Comparison of ENCODE assay signal across 8 cellular contexts in genomic region chr3:3127432-3128010, GRCh38. TPM values are rescaled to one million over a fixed set of nuclear protein-coding genes. Genes with fewer than 3 reads are reported as not detected.
DNase-seq lines count a peak whose midpoint lies in the region; ATAC-seq and TF ChIP-seq lines count a peak whose summit lies in the region.

No MANE protein-coding gene starts in this region.

- POLR2A ChIA-PET in activated B cell treated with CpG ODN at 0.5 μM for 24 hours (lab: Charles Lee) = no interaction called here

- intact Hi-C loops in activated B cell treated with CpG ODN at 0.5 μM for 24 hours (cut with micrococcal nuclease) = loop anchor here (1.0 to 10.0 kb wide), 5 partner anchors 17 to 1997 kb away; partner anchors contain the start of genes ARL8B and ITPR1

- WGBS in ectodermal cell, 2 experiments = 35 to 38% methylated on average over 20 of the region's 20 CpGs

- H3K27ac ChIP-seq in ectodermal cell (ENCODE audit: insufficient read depth, low read depth, low read length, poor library complexity, severe bottlenecking) = peak overlapping the region; percentile 4

- peak overlapping the region; percentile 78 for H3K4me3 ChIP-seq in GM12865 (ENCODE audit: low read depth, low read length)
- peak overlapping the region; percentile 88 for H3K4me3 ChIP-seq in ectodermal cell (ENCODE audit: insufficient read depth, low read depth, low read length)

- peak overlapping the region; percentile 96 for H3K4me3 Mint-ChIP-seq in activated B cell treated with CpG ODN at 0.5 μM for 24 hours
- peak overlapping the region; percentile 99 for H3K4me3 Mint-ChIP-seq in natural killer cell treated with Interleukin-12 subunit alpha and Interleukin-12 subunit beta and Interleukin-15 and Interleukin-18, amount 100 ng/mL, for 72 hours

- TF ChIP-seq CTCF in GM12865 (IDR thresholded peaks at IDR 0.05; ENCODE audit: insufficient read depth, low read depth, low read length, missing control alignments) = no peak
- no peak for TF ChIP-seq CTCF in activated B cell treated with CpG ODN at 0.5 μM for 24 hours (IDR thresholded peaks at IDR 0.05)

- H3K27me3 Mint-ChIP-seq in activated B cell treated with CpG ODN at 0.5 μM for 24 hours = no peaks in the 10 kb centered on the region
- no peaks in the 10 kb centered on the region for H3K27me3 Mint-ChIP-seq in natural killer cell treated with Interleukin-12 subunit alpha and Interleukin-12 subunit beta and Interleukin-15 and Interleukin-18, amount 100 ng/mL, for 72 hours

- H3K36me3 ChIP-seq in ectodermal cell (ENCODE audit: control insufficient read depth, insufficient read depth, low read length) = peaks cover 21% of the 10 kb centered on the region

- no peaks in the 10 kb centered on the region for H3K9me3 ChIP-seq in ectodermal cell (ENCODE audit: control insufficient read depth, low read length)

- peak; percentile 20 for ATAC-seq in HG03354 (IDR thresholded peaks at IDR 0.05; ENCODE audit: poor library complexity, severe bottlenecking, unreplicated experiment)
- no peak for ATAC-seq in activated B cell treated with CpG ODN at 0.5 μM for 24 hours (ENCODE audit: low read depth)
- ATAC-seq in natural killer cell treated with Interleukin-12 subunit alpha and Interleukin-12 subunit beta and Interleukin-15 and Interleukin-18, amount 100 ng/mL, for 72 hours = peak in 1 of 2 donors; percentile 61
- no peak for ATAC-seq in HG03432 (IDR thresholded peaks at IDR 0.05; ENCODE audit: unreplicated experiment)

- no peaks in the 10 kb centered on the region for H3K4me1 ChIP-seq in ectodermal cell (ENCODE audit: control insufficient read depth, insufficient read depth, low read length)

- peak; percentile 53 for DNase-seq in GM12865 (ENCODE audit: low read depth)
- DNase-seq in activated B cell treated with CpG ODN at 0.5 μM for 24 hours = no peak
- no peak for DNase-seq in natural killer cell treated with Interleukin-12 subunit alpha and Interleukin-12 subunit beta and Interleukin-15 and Interleukin-18, amount 100 ng/mL, for 72 hours (ENCODE audit: low spot score)
- DNase-seq in cortex of kidney (lab: John Stamatoyannopoulos, UW) = no peak
- DNase-seq in NCI-H510A (lab: John Stamatoyannopoulos, UW) = no peak

- H3K4me1 Mint-ChIP-seq in activated B cell treated with CpG ODN at 0.5 μM for 24 hours = peaks cover 28% of the 10 kb centered on the region
- H3K4me1 Mint-ChIP-seq in natural killer cell treated with Interleukin-12 subunit alpha and Interleukin-12 subunit beta and Interleukin-15 and Interleukin-18, amount 100 ng/mL, for 72 hours (ENCODE audit: low read depth in 2 of 2) = peaks cover 29 to 38% of the 10 kb centered on the region in 2 donors

- no peaks in the 10 kb centered on the region for H3K9me3 Mint-ChIP-seq in activated B cell treated with CpG ODN at 0.5 μM for 24 hours
- no peaks in the 10 kb centered on the region for H3K9me3 Mint-ChIP-seq in natural killer cell treated with Interleukin-12 subunit alpha and Interleukin-12 subunit beta and Interleukin-15 and Interleukin-18, amount 100 ng/mL, for 72 hours

- peak overlapping the region; percentile 93 for H3K27ac Mint-ChIP-seq in activated B cell treated with CpG ODN at 0.5 μM for 24 hours
- peak overlapping the region; percentile 99 to 100 for H3K27ac Mint-ChIP-seq in natural killer cell treated with Interleukin-12 subunit alpha and Interleukin-12 subunit beta and Interleukin-15 and Interleukin-18, amount 100 ng/mL, for 72 hours

- H3K27me3 ChIP-seq in ectodermal cell (ENCODE audit: control insufficient read depth, insufficient read depth, low read length, poor library complexity, severe bottlenecking) = no peaks in the 10 kb centered on the region

- H3K36me3 Mint-ChIP-seq in activated B cell treated with CpG ODN at 0.5 μM for 24 hours (ENCODE audit: low read depth) = peaks cover 26% of the 10 kb centered on the region
- peaks cover 23% of the 10 kb centered on the region for H3K36me3 Mint-ChIP-seq in natural killer cell treated with Interleukin-12 subunit alpha and Interleukin-12 subunit beta and Interleukin-15 and Interleukin-18, amount 100 ng/mL, for 72 hours

- CTCF ChIA-PET in activated B cell treated with CpG ODN at 0.5 μM for 24 hours (lab: Charles Lee) = interaction anchor here (0.6 kb wide), 1 partner anchor 123 kb away, joined by 3 read pairs; no protein-coding TSS in a partner anchor

RNA-seq across cellular contexts. Expression of gene TRNT1, which starts 0.8 kb away (rescaled TPM):
- 40.1 and 51.3 TPM in 2 replicates for total RNA-seq in activated B cell treated with CpG ODN at 0.5 μM for 24 hours
- polyA plus RNA-seq in ectodermal cell (2013, experiment 1 of 4) = 31.3 TPM
- 37.6 TPM for polyA plus RNA-seq in ectodermal cell (2013, experiment 2 of 4)
- polyA plus RNA-seq in ectodermal cell (2013, experiment 3 of 4) = 26.3 TPM
- polyA plus RNA-seq in ectodermal cell (2013, experiment 4 of 4) = 26.5 TPM
- 10 to 100 TPM; 29.7 to 70.0 TPM for total RNA-seq in natural killer cell treated with Interleukin-12 subunit alpha and Interleukin-12 subunit beta and Interleukin-15 and Interleukin-18, amount 100 ng/mL, for 72 hours

RNA-seq across cellular contexts. Expression of gene IL5RA, which starts 17.3 kb away (rescaled TPM):
- not detected in 2 replicates for total RNA-seq in activated B cell treated with CpG ODN at 0.5 μM for 24 hours
- not detected for polyA plus RNA-seq in ectodermal cell (2013, experiment 1 of 4)
- polyA plus RNA-seq in ectodermal cell (2013, experiment 2 of 4) = not detected
- not detected for polyA plus RNA-seq in ectodermal cell (2013, experiment 3 of 4)
- not detected for polyA plus RNA-seq in ectodermal cell (2013, experiment 4 of 4)
- 1 to 10 TPM in 1 of 2 donors, not detected in 1; 5.0 TPM for total RNA-seq in natural killer cell treated with Interleukin-12 subunit alpha and Interleukin-12 subunit beta and Interleukin-15 and Interleukin-18, amount 100 ng/mL, for 72 hours

RNA-seq across cellular contexts. Expression of gene CRBN, which starts 52.0 kb away (rescaled TPM):
- 47.8 and 58.2 TPM in 2 replicates for total RNA-seq in activated B cell treated with CpG ODN at 0.5 μM for 24 hours
- 46.8 TPM for polyA plus RNA-seq in ectodermal cell (2013, experiment 1 of 4)
- polyA plus RNA-seq in ectodermal cell (2013, experiment 2 of 4) = 46.9 TPM
- polyA plus RNA-seq in ectodermal cell (2013, experiment 3 of 4) = 44.7 TPM
- polyA plus RNA-seq in ectodermal cell (2013, experiment 4 of 4) = 49.2 TPM
- 10 to 100 TPM; 39.3 to 48.4 TPM for total RNA-seq in natural killer cell treated with Interleukin-12 subunit alpha and Interleukin-12 subunit beta and Interleukin-15 and Interleukin-18, amount 100 ng/mL, for 72 hours
